In the genomic region with DNA sequence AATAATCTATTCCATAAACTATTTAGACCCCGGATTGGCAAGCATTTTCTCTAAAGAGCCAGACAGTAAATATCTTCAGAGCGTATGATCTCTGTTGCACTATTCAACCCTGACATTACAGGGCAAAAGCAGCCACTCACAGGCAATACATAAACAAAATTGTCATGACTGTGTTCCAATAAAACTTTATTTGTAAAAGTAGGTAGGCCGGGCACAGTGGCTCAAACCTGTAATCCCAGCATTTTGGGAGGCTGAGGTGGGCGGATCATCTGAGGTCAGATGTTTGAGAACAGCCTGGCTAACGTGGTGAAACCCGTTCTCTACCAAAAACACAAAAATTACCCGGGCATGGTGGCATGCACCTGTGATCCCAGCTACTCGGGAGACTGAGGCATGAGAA, we compare ENCODE assay signal across 27 cellular contexts.
"Had no signal": no experiment of that assay in that cellular context is flagged by ENCODE, and none has a peak within 500 bp of the region (broad histone marks: within the 10 kb centered on the region; RNA-seq: fewer than 3 reads in every experiment).

No MANE protein-coding gene starts in this region.

- H3K4me1 ChIP-seq: stomach, suprapubic skin, testis, thyroid gland, tibial artery, tibial nerve, transverse colon, upper lobe of right lung, uterus, vagina had no signal

- ATAC-seq: stimulated activated effector memory CD8-positive, alpha-beta T cell treated with anti-CD3 and anti-CD28 coated beads, Interleukin-12 subunit alpha, Interleukin-12 subunit beta, amount 100 ng/mL, for 72 hours; stimulated activated memory B cell treated with anti-CD40 and anti-IgM and Interleukin-4, amounts not matched to agents 10 μg/mL and 1 μg/mL and 100 μg/mL, for 72 hours; stimulated activated naive B cell treated with anti-CD40 and anti-IgM and Interleukin-4, amounts not matched to agents 10 μg/mL and 1 μg/mL and 100 μg/mL, for 72 hours; stimulated activated naive CD8-positive, alpha-beta T cell treated with anti-CD3 and anti-CD28 coated beads, Interleukin-15, amount 100 ng/mL, for 72 hours; stimulated activated naive CD8-positive, alpha-beta T cell treated with anti-CD3 and anti-CD28 coated beads, Interleukin-15, Interleukin-2, amounts not matched to agents 100 U/mL and 50 U/mL, for 24 hours; upper lobe of right lung had no signal

- DNase-seq: stimulated activated CD4-positive, alpha-beta T cell treated with anti-CD3 and anti-CD28 coated beads, Interleukin-2, amount 100 ng/mL, for 48 hours; stimulated activated CD4-positive, alpha-beta T cell treated with anti-CD3 and anti-CD28 coated beads, Interleukin-4, amount 100 ng/mL, for 1 hour; stimulated activated CD4-positive, alpha-beta T cell treated with anti-CD3 and anti-CD28 coated beads, Interleukin-4, amount 100 ng/mL, for 24 hours; stimulated activated CD4-positive, alpha-beta T cell treated with anti-CD3 and anti-CD28 coated beads, Interleukin-4, amount 100 ng/mL, for 4 hours; stimulated activated CD8-positive, alpha-beta memory T cell treated with anti-CD3 and anti-CD28 coated beads, Interleukin-4, amount 100 ng/mL, for 48 hours; stimulated activated naive B cell treated with anti-CD40 and anti-IgM and Interleukin-4, amounts not matched to agents 10 μg/mL and 1 μg/mL and 100 μg/mL, for 72 hours; stimulated activated naive CD4-positive, alpha-beta T cell; stimulated activated naive CD4-positive, alpha-beta T cell treated with Interleukin-2 at 50 U/mL for 16 hours; stimulated activated naive CD8-positive, alpha-beta T cell treated with anti-CD3 and anti-CD28 coated beads, Interleukin-15, amount 100 ng/mL, for 72 hours; stimulated activated naive CD8-positive, alpha-beta T cell treated with anti-CD3 and anti-CD28 coated beads, Interleukin-15, Interleukin-2, amounts not matched to agents 100 U/mL and 50 U/mL, for 24 hours; stomach; substantia nigra; testis; thyroid gland; tibial artery; transverse colon; trophoblast cell; upper lobe of left lung; upper lobe of right lung; uterus had no signal

- H3K4me3 ChIP-seq: stomach, suprapubic skin, testis, thoracic aorta, thyroid gland, tibial artery, tibial nerve, transverse colon, upper lobe of left lung, upper lobe of right lung, uterus, vagina had no signal

- H3K27ac ChIP-seq: stomach, suprapubic skin, testis, thoracic aorta, thyroid gland, tibial artery, tibial nerve, transverse colon, upper lobe of left lung, upper lobe of right lung, uterus, vagina had no signal

- FAIRE-seq: urothelium cell line had no signal

- H3K9me3 ChIP-seq: stomach, suprapubic skin, testis, thoracic aorta, thyroid gland, tibial artery, tibial nerve, transverse colon, upper lobe of left lung, upper lobe of right lung, uterus, vagina had no signal

- H3K36me3 ChIP-seq: suprapubic skin, transverse colon, uterus had no signal

- H3K27me3 ChIP-seq: stomach, suprapubic skin, testis, thyroid gland, tibial artery, tibial nerve, transverse colon, upper lobe of left lung, upper lobe of right lung, uterus, vagina had no signal
